Comparison of ENCODE assay signal across 2 cellular contexts in the genomic region with DNA sequence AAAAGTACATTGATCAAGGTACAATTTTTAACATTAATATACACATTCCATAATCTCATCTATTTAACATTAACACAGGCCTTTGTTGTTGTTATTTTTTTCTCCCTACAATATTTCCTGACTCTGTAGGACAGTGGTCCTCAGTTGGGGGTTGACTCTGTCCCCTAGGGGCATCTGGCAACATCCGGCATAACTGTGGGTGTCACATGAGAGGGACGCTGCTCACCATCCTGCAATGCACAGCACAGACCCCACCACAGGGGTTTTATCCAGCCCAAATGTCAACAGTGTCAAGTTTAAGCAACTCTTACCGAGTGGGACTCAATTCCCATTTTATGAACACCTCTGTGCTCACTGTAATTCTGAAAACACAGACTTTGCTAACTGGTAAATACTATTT.
TF ChIP-seq lines count a peak whose summit lies in the region.

No MANE protein-coding gene starts in this region.

TF ChIP-seq in GM23338, 12 proteins besides CTCF, POLR2A, EP300 and RAD21:
- TF ChIP-seq, protein P1, sequence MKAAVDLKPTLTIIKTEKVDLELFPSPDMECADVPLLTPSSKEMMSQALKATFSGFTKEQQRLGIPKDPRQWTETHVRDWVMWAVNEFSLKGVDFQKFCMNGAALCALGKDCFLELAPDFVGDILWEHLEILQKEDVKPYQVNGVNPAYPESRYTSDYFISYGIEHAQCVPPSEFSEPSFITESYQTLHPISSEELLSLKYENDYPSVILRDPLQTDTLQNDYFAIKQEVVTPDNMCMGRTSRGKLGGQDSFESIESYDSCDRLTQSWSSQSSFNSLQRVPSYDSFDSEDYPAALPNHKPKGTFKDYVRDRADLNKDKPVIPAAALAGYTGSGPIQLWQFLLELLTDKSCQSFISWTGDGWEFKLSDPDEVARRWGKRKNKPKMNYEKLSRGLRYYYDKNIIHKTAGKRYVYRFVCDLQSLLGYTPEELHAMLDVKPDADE (IDR thresholded peaks at IDR 0.05): no peak
- TF ChIP-seq, protein P2, sequence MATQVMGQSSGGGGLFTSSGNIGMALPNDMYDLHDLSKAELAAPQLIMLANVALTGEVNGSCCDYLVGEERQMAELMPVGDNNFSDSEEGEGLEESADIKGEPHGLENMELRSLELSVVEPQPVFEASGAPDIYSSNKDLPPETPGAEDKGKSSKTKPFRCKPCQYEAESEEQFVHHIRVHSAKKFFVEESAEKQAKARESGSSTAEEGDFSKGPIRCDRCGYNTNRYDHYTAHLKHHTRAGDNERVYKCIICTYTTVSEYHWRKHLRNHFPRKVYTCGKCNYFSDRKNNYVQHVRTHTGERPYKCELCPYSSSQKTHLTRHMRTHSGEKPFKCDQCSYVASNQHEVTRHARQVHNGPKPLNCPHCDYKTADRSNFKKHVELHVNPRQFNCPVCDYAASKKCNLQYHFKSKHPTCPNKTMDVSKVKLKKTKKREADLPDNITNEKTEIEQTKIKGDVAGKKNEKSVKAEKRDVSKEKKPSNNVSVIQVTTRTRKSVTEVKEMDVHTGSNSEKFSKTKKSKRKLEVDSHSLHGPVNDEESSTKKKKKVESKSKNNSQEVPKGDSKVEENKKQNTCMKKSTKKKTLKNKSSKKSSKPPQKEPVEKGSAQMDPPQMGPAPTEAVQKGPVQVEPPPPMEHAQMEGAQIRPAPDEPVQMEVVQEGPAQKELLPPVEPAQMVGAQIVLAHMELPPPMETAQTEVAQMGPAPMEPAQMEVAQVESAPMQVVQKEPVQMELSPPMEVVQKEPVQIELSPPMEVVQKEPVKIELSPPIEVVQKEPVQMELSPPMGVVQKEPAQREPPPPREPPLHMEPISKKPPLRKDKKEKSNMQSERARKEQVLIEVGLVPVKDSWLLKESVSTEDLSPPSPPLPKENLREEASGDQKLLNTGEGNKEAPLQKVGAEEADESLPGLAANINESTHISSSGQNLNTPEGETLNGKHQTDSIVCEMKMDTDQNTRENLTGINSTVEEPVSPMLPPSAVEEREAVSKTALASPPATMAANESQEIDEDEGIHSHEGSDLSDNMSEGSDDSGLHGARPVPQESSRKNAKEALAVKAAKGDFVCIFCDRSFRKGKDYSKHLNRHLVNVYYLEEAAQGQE (IDR thresholded peaks at IDR 0.05; ENCODE audit: unreplicated experiment): no peak

TF ChIP-seq in GM12878, 131 proteins besides CTCF, POLR2A, EP300 and RAD21:
- no peak for TF ChIP-seq MYC (IDR thresholded peaks at IDR 0.05; ENCODE audit: insufficient read depth, insufficient read length, insufficient replicate concordance, low read length, severe bottlenecking)
- TF ChIP-seq, protein P3, sequence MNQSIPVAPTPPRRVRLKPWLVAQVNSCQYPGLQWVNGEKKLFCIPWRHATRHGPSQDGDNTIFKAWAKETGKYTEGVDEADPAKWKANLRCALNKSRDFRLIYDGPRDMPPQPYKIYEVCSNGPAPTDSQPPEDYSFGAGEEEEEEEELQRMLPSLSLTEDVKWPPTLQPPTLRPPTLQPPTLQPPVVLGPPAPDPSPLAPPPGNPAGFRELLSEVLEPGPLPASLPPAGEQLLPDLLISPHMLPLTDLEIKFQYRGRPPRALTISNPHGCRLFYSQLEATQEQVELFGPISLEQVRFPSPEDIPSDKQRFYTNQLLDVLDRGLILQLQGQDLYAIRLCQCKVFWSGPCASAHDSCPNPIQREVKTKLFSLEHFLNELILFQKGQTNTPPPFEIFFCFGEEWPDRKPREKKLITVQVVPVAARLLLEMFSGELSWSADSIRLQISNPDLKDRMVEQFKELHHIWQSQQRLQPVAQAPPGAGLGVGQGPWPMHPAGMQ (IDR thresholded peaks at IDR 0.05; ENCODE audit: borderline replicate concordance): no peak
- TF ChIP-seq KLF5 (IDR thresholded peaks at IDR 0.05; ENCODE audit: partially characterized antibody): no peak
- TF ChIP-seq, protein P4, sequence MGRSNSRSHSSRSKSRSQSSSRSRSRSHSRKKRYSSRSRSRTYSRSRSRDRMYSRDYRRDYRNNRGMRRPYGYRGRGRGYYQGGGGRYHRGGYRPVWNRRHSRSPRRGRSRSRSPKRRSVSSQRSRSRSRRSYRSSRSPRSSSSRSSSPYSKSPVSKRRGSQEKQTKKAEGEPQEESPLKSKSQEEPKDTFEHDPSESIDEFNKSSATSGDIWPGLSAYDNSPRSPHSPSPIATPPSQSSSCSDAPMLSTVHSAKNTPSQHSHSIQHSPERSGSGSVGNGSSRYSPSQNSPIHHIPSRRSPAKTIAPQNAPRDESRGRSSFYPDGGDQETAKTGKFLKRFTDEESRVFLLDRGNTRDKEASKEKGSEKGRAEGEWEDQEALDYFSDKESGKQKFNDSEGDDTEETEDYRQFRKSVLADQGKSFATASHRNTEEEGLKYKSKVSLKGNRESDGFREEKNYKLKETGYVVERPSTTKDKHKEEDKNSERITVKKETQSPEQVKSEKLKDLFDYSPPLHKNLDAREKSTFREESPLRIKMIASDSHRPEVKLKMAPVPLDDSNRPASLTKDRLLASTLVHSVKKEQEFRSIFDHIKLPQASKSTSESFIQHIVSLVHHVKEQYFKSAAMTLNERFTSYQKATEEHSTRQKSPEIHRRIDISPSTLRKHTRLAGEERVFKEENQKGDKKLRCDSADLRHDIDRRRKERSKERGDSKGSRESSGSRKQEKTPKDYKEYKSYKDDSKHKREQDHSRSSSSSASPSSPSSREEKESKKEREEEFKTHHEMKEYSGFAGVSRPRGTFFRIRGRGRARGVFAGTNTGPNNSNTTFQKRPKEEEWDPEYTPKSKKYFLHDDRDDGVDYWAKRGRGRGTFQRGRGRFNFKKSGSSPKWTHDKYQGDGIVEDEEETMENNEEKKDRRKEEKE (IDR thresholded peaks at IDR 0.05): no peak
- 0 out of 2 replicates have a peak, but pooled peaks have one; percentile 28 for TF ChIP-seq POLR2AphosphoS5 (IDR thresholded peaks at IDR 0.05; ENCODE audit: low read length)
- TF ChIP-seq JUND (IDR thresholded peaks at IDR 0.05; ENCODE audit: low read depth, low read length): no peak
- no peak for TF ChIP-seq RCOR1 (conservative IDR thresholded peaks at IDR 0.05; ENCODE audit: low read depth, low read length)
- no peak for TF ChIP-seq ZNF274 (IDR thresholded peaks at IDR 0.05; ENCODE audit: insufficient read depth, insufficient read length)
TF ChIP-seq in GM12878: peak in this region for 1.
